21 cellular contexts compared by ENCODE assay signal in genomic region chr17:78599419-78599818, GRCh38. TPM values are rescaled to one million over a fixed set of nuclear protein-coding genes. Genes with fewer than 3 reads are reported as not detected.
DNase-seq lines count a peak whose midpoint lies in the region; ATAC-seq, FAIRE-seq and TF ChIP-seq lines count a peak whose summit lies in the region.
"Had no signal": no experiment of that assay in that cellular context is flagged by ENCODE, and none has a peak within 500 bp of the region (broad histone marks: within the 10 kb centered on the region; RNA-seq: fewer than 3 reads in every experiment).

No MANE protein-coding gene starts in this region.

- H3K27me3 ChIP-seq in HepG2 (ENCODE audit: control insufficient read depth in 1 of 2, insufficient read depth in 2 of 2, low read length in 2 of 2), result no peaks in the 10 kb centered on the region
- no peaks in the 10 kb centered on the region for H3K27me3 ChIP-seq in right lobe of liver
- H3K27me3 ChIP-seq: breast epithelium, SJSA1, tibial nerve had no signal

- BruUV-seq in HepG2 (replicated peaks; lab: Mats Ljungman, UMichigan), result no TSS peak

- H3K9me3 Mint-ChIP-seq in chondrocyte (ENCODE audit: low read depth), result peaks cover 3% of the 10 kb centered on the region
- no peaks in the 10 kb centered on the region for H3K9me3 Mint-ChIP-seq in activated CD4-positive, alpha-beta T cell treated with anti-CD3 and anti-CD28 coated beads, Interleukin-2, amount 10 ng/mL, durations not matched to agents 24 days and 14 days
- H3K9me3 Mint-ChIP-seq: activated naive CD8-positive, alpha-beta T cell treated with anti-CD3 and anti-CD28 coated beads, Interleukin-2, amount 50 U/mL, for 24 hours; CD8-positive, alpha-beta T cell; stimulated activated naive B cell treated with anti-CD40 and anti-IgM and Interleukin-4, amounts not matched to agents 10 μg/mL and 1 μg/mL and 100 μg/mL, for 72 hours had no signal

- in situ Hi-C loops in HepG2 (cut with HindIII; ENCODE audit: extremely low pct_ligation_motif_present, low pct_unique_long_range_greater_than_20kb), result no loop called here

- TF ChIP-seq RAD21 in HepG2 (CRISPR knock-in tag; IDR thresholded peaks at IDR 0.05), result no peak

- H3K36me3 ChIP-seq in HepG2 (replicated peaks in 1 of 2; ENCODE audit: control insufficient read depth in 1 of 2, insufficient read depth in 2 of 2, low read length in 2 of 2), result no peaks in the 10 kb centered on the region
- no peaks in the 10 kb centered on the region for H3K36me3 ChIP-seq in right lobe of liver
- H3K36me3 ChIP-seq: breast epithelium, gastrocnemius medialis, SJSA1, tibial nerve had no signal

- H3K4me3 Mint-ChIP-seq in chondrocyte (ENCODE audit: unreplicated experiment), result no peak overlapping the region
- H3K4me3 Mint-ChIP-seq in activated CD4-positive, alpha-beta T cell treated with anti-CD3 and anti-CD28 coated beads, Interleukin-2, amount 10 ng/mL, durations not matched to agents 24 days and 14 days, result no peak overlapping the region
- H3K4me3 Mint-ChIP-seq: activated naive CD8-positive, alpha-beta T cell treated with anti-CD3 and anti-CD28 coated beads, Interleukin-2, amount 50 U/mL, for 24 hours; CD8-positive, alpha-beta T cell; stimulated activated naive B cell treated with anti-CD40 and anti-IgM and Interleukin-4, amounts not matched to agents 10 μg/mL and 1 μg/mL and 100 μg/mL, for 72 hours had no signal

- peak overlapping the region; percentile 80 for H3K27ac Mint-ChIP-seq in chondrocyte (ENCODE audit: unreplicated experiment)
- no peak overlapping the region for H3K27ac Mint-ChIP-seq in activated CD4-positive, alpha-beta T cell treated with anti-CD3 and anti-CD28 coated beads, Interleukin-2, amount 10 ng/mL, durations not matched to agents 24 days and 14 days
- H3K27ac Mint-ChIP-seq: activated naive CD8-positive, alpha-beta T cell treated with anti-CD3 and anti-CD28 coated beads, Interleukin-2, amount 50 U/mL, for 24 hours; CD8-positive, alpha-beta T cell; stimulated activated naive B cell treated with anti-CD40 and anti-IgM and Interleukin-4, amounts not matched to agents 10 μg/mL and 1 μg/mL and 100 μg/mL, for 72 hours had no signal

- TF ChIP-seq EP300 in HepG2 (IDR thresholded peaks at IDR 0.05; ENCODE audit: low read depth in 2 of 2, low read length in 2 of 2) (no peak), HepG2 (CRISPR knock-in tag; IDR thresholded peaks at IDR 0.05; ENCODE audit: borderline replicate concordance) (no peak)

- TF ChIP-seq POLR2A in HepG2 (IDR thresholded peaks at IDR 0.05; ENCODE audit: insufficient read depth in 1 of 2, low read depth in 2 of 2, low read length in 2 of 2), result no peak
- TF ChIP-seq POLR2A in right lobe of liver (IDR thresholded peaks at IDR 0.05), result no peak

- peaks cover 68% of the 10 kb centered on the region for H3K4me1 Mint-ChIP-seq in chondrocyte (ENCODE audit: low read depth)
- peaks cover 3% of the 10 kb centered on the region for H3K4me1 Mint-ChIP-seq in activated CD4-positive, alpha-beta T cell treated with anti-CD3 and anti-CD28 coated beads, Interleukin-2, amount 10 ng/mL, durations not matched to agents 24 days and 14 days
- H3K4me1 Mint-ChIP-seq: stimulated activated naive B cell treated with anti-CD40 and anti-IgM and Interleukin-4, amounts not matched to agents 10 μg/mL and 1 μg/mL and 100 μg/mL, for 72 hours had no signal

- CTCF ChIA-PET in HepG2 (lab: Yijun Ruan, JAX; ENCODE audit: low intra/inter-chr PET ratio, low total read pairs), result no interaction called here

- FAIRE-seq in HepG2 (lab: Jason Lieb, UNC), result no peak

- TF ChIP-seq CTCF in HepG2 (CRISPR knock-in tag; IDR thresholded peaks at IDR 0.05) (no peak), right lobe of liver (IDR thresholded peaks at IDR 0.05) (no peak), chondrocyte (IDR thresholded peaks at IDR 0.05) (no peak)

- H3K4me2 ChIP-seq in HepG2 (ENCODE audit: low read depth, low read length), result no peak overlapping the region

- no peak for ATAC-seq in HepG2
- ATAC-seq in right lobe of liver, result no peak
- ATAC-seq in HG03571 (IDR thresholded peaks at IDR 0.05; ENCODE audit: unreplicated experiment), result no peak
- ATAC-seq in GM19395 (IDR thresholded peaks at IDR 0.05; ENCODE audit: unreplicated experiment), result no peak
- ATAC-seq in HG03045 (IDR thresholded peaks at IDR 0.05; ENCODE audit: unreplicated experiment), result no peak
- ATAC-seq: activated CD4-positive, CD25-positive, alpha-beta regulatory T cell treated with anti-CD3 and anti-CD28 coated beads, Interleukin-2, amount 50 U/mL, for 24 hours; activated naive CD8-positive, alpha-beta T cell treated with anti-CD3 and anti-CD28 coated beads, Interleukin-2, amount 50 U/mL, for 24 hours; CD8-positive, alpha-beta T cell; gastrocnemius medialis; left lobe of liver; mucosa of descending colon; stimulated activated naive B cell treated with anti-CD40 and anti-IgM and Interleukin-4, amounts not matched to agents 10 μg/mL and 1 μg/mL and 100 μg/mL, for 72 hours had no signal

- H2AFZ ChIP-seq in HepG2 (ENCODE audit: low read length), result no peak overlapping the region

- H3K9me3 ChIP-seq in HepG2 (ENCODE audit: low read length), result no peaks in the 10 kb centered on the region
- H3K9me3 ChIP-seq in right lobe of liver, result no peaks in the 10 kb centered on the region
- H3K9me3 ChIP-seq: breast epithelium, gastrocnemius medialis, mucosa of descending colon, SJSA1, tibial nerve had no signal

- no peak overlapping the region for H3K9ac ChIP-seq in HepG2 (ENCODE audit: insufficient read depth, low read depth, low read length)

- no peak for DNase-seq in HepG2 (ENCODE audit: low spot score)
- no peak for DNase-seq in right lobe of liver
- DNase-seq in NCI-H524 treated with DMSO at 0.1 percent for 48 hours (lab: John Stamatoyannopoulos, UW), result peak; percentile 98
- peak; percentile 2 for DNase-seq in chondrocyte (ENCODE audit: low spot score)
- DNase-seq in activated CD4-positive, alpha-beta T cell treated with anti-CD3 and anti-CD28 coated beads, Interleukin-2, amount 10 ng/mL, durations not matched to agents 24 days and 14 days, result no peak
- DNase-seq: activated naive CD8-positive, alpha-beta T cell treated with anti-CD3 and anti-CD28 coated beads, Interleukin-2, amount 50 U/mL, for 24 hours; CD8-positive, alpha-beta T cell; gastrocnemius medialis; H7; KG1; NCI-H1092 treated with DMSO at 0.1 percent for 48 hours; stimulated activated naive B cell treated with anti-CD40 and anti-IgM and Interleukin-4, amounts not matched to agents 10 μg/mL and 1 μg/mL and 100 μg/mL, for 72 hours had no signal

- intact Hi-C loops in HepG2 (cut with micrococcal nuclease; ENCODE audit: unreplicated experiment) (no loop called here), right lobe of liver (cut with DNase I) (no loop called here)
- intact Hi-C loops in activated CD4-positive, alpha-beta T cell treated with anti-CD3 and anti-CD28 coated beads, Interleukin-2, amount 10 ng/mL, durations not matched to agents 24 days and 14 days (cut with micrococcal nuclease), result no loop called here

- H3K4me1 ChIP-seq in HepG2 (ENCODE audit: insufficient read depth, low read length) (peaks cover 84% of the 10 kb centered on the region), right lobe of liver (no peaks in the 10 kb centered on the region)
- H3K4me1 ChIP-seq: breast epithelium, gastrocnemius medialis, tibial nerve had no signal

- H3K27ac ChIP-seq in HepG2 (ENCODE audit: extremely low read length, insufficient read depth, low read length) (no peak overlapping the region), right lobe of liver (no peak overlapping the region)
- H3K27ac ChIP-seq: breast epithelium, gastrocnemius medialis, SJSA1, tibial nerve had no signal

- WGBS in HepG2 (ENCODE audit: low lambda C conversion rate), result 94% methylated on average over 5 of the region's 5 CpGs
- WGBS in right lobe of liver (ENCODE audit: insufficient coverage, low coverage, low lambda C conversion rate, missing lambda C conversion rate), result 45% methylated on average over 1 of the region's 5 CpGs

- no peaks in the 10 kb centered on the region for H3K27me3 Mint-ChIP-seq in chondrocyte (ENCODE audit: low read depth)
- peaks cover 9% of the 10 kb centered on the region for H3K27me3 Mint-ChIP-seq in activated CD4-positive, alpha-beta T cell treated with anti-CD3 and anti-CD28 coated beads, Interleukin-2, amount 10 ng/mL, durations not matched to agents 24 days and 14 days

- H3K36me3 Mint-ChIP-seq in chondrocyte (ENCODE audit: low read depth), result peaks cover 3% of the 10 kb centered on the region
- H3K36me3 Mint-ChIP-seq in activated CD4-positive, alpha-beta T cell treated with anti-CD3 and anti-CD28 coated beads, Interleukin-2, amount 10 ng/mL, durations not matched to agents 24 days and 14 days (ENCODE audit: low read depth), result no peaks in the 10 kb centered on the region
- H3K36me3 Mint-ChIP-seq: CD8-positive, alpha-beta T cell; stimulated activated naive B cell treated with anti-CD40 and anti-IgM and Interleukin-4, amounts not matched to agents 10 μg/mL and 1 μg/mL and 100 μg/mL, for 72 hours had no signal

- no peaks in the 10 kb centered on the region for H3K79me2 ChIP-seq in HepG2 (ENCODE audit: insufficient read depth, low read length)

- H4K20me1 ChIP-seq in HepG2 (ENCODE audit: insufficient read depth, low read length), result no peaks in the 10 kb centered on the region

- POLR2A ChIA-PET in HepG2 (lab: Yijun Ruan, JAX), result no interaction called here

- H3K4me3 ChIP-seq in HepG2 (replicated peaks in 1 of 3; ENCODE audit: insufficient read depth in 1 of 3, low read depth in 2 of 3, low read length in 3 of 3) (no peak overlapping the region), right lobe of liver (no peak overlapping the region)
- H3K4me3 ChIP-seq: breast epithelium, gastrocnemius medialis, mucosa of descending colon, SJSA1, tibial nerve had no signal

RNA-seq across cellular contexts. Expression of gene DNAH17, which starts 22.2 kb away (rescaled TPM):
- total RNA-seq in HepG2 (2016; rRNA removed; fragmentation: Illumina TruSeq; extraction: Trizol), result 0.86 and 0.90 TPM in 2 replicates
- total RNA-seq in HepG2 (2016; cell fraction: cytosol; rRNA removed; fragmentation: Illumina TruSeq; extraction: Trizol; ENCODE audit: low read depth), result 0.51 and 0.79 TPM in 2 replicates
- 0.28 and 1.4 TPM in 2 replicates for total RNA-seq in HepG2 (2016; cell fraction: insoluble cytoplasmic fraction; rRNA removed; fragmentation: Illumina TruSeq; extraction: Trizol)
- 0.34 and 0.46 TPM in 2 replicates for total RNA-seq in HepG2 (2016; cell fraction: membrane; rRNA removed; fragmentation: Illumina TruSeq; extraction: Trizol)
- total RNA-seq in HepG2 (2016; cell fraction: nucleus; rRNA removed; fragmentation: Illumina TruSeq; extraction: Trizol), result 1.9 and 2.2 TPM in 2 replicates
- polyA plus RNA-seq in HepG2 (2011; rRNA removed), result 1.6 and 1.8 TPM in 2 replicates
- 0.98 and 1.4 TPM in 2 replicates for polyA plus RNA-seq in HepG2 (2011; cell fraction: cytosol; rRNA removed)
- 8.8 and 9.2 TPM in 2 replicates for polyA plus RNA-seq in HepG2 (2011; cell fraction: nucleus; rRNA removed)
- polyA plus RNA-seq in HepG2 (2012), result 3.3 and 4.0 TPM in 2 replicates
- polyA plus RNA-seq in HepG2 (2016; cell fraction: cytosol; fragmentation: Illumina TruSeq; extraction: Trizol; ENCODE audit: low read depth), result 0.34 and 0.66 TPM in 2 replicates
- polyA plus RNA-seq in HepG2 (2016; cell fraction: insoluble cytoplasmic fraction; fragmentation: Illumina TruSeq; extraction: Trizol; ENCODE audit: low read depth), result 1.1 and 1.3 TPM in 2 replicates
- 0.31 and 1.2 TPM in 2 replicates for polyA plus RNA-seq in HepG2 (2016; cell fraction: membrane; fragmentation: Illumina TruSeq; extraction: Trizol; ENCODE audit: low read depth)
- polyA plus RNA-seq in HepG2 (2016; cell fraction: nucleus; fragmentation: Illumina TruSeq; extraction: Trizol; ENCODE audit: insufficient read depth, low read depth), result 2.7 and 3.1 TPM in 2 replicates
- polyA minus RNA-seq in HepG2 (2011; rRNA and poly(A)+ RNA removed; ENCODE audit: low replicate concordance), result 2.5 and 3.0 TPM in 2 replicates
- 0.89 and 1.5 TPM in 2 replicates for polyA minus RNA-seq in HepG2 (2011; cell fraction: cytosol; rRNA and poly(A)+ RNA removed)
- 6.1 and 6.3 TPM in 2 replicates for polyA minus RNA-seq in HepG2 (2011; cell fraction: nucleus; rRNA and poly(A)+ RNA removed)
- under 1 TPM in 1 of 6 experiments, not detected in 5; 0.04 TPM for total RNA-seq in right lobe of liver
- 0.26 to 0.42 TPM (median 0.34 TPM) in 3 replicates for total RNA-seq in chondrocyte
- total RNA-seq in activated CD4-positive, alpha-beta T cell treated with anti-CD3 and anti-CD28 coated beads, Interleukin-2, amount 10 ng/mL, durations not matched to agents 24 days and 14 days, result 0.02 TPM in 2 replicates
- total RNA-seq: left lobe of liver, SJSA1 had no signal

Comparison
In these comparisons a context has a peak if more than half of its experiments do, and no peak if none do; other contexts are left out.
1. DNase-seq: peak in NCI-H524 treated with DMSO at 0.1 percent for 48 hours (single experiment) and chondrocyte (single experiment); none in HepG2 (single experiment), right lobe of liver (0 of 3) and activated CD4-positive, alpha-beta T cell treated with anti-CD3 and anti-CD28 coated beads, Interleukin-2, amount 10 ng/mL, durations not matched to agents 24 days and 14 days (single experiment).